ENCODE assay signal across 20 cellular contexts in genomic region chr9:123615381-123615780, GRCh38.
DNase-seq lines count a peak whose midpoint lies in the region; ATAC-seq and TF ChIP-seq lines count a peak whose summit lies in the region.
"Had no signal": no experiment of that assay in that cellular context is flagged by ENCODE, and none has a peak within 500 bp of the region (broad histone marks: within the 10 kb centered on the region; RNA-seq: fewer than 3 reads in every experiment).

No MANE protein-coding gene starts in this region.

- H3K4me3 ChIP-seq in HEK293 (ENCODE audit: low read depth, low read length), result no peak overlapping the region
- no peak overlapping the region for H3K4me3 ChIP-seq in osteoblast (ENCODE audit: insufficient read depth, low read length)
- H3K4me3 ChIP-seq: adrenal gland, cardiac muscle cell, gastrocnemius medialis, SK-N-MC, spleen, tibial artery had no signal

- no peak for ATAC-seq in GM18870 (IDR thresholded peaks at IDR 0.05; ENCODE audit: unreplicated experiment)
- ATAC-seq: gastrocnemius medialis, Panc1 had no signal

- H3K27me3 ChIP-seq in osteoblast (ENCODE audit: insufficient read depth, low read length), result no peaks in the 10 kb centered on the region
- H3K27me3 ChIP-seq: adrenal gland, cardiac muscle cell, gastrocnemius medialis, spleen, tibial artery had no signal

- DNase-seq in NCI-H345 (lab: John Stamatoyannopoulos, UW) (peak; percentile 5), NCI-H345 treated with DMSO at 0.1 percent for 48 hours (lab: John Stamatoyannopoulos, UW; ENCODE audit: unreplicated experiment) (no peak), NCI-H510A treated with DMSO at 0.1 percent for 48 hours (lab: John Stamatoyannopoulos, UW) (peak; percentile 60), osteoblast (ENCODE audit: insufficient read length, low spot score, missing footprints) (peak; percentile 14), NCI-H748 (lab: John Stamatoyannopoulos, UW; ENCODE audit: unreplicated experiment) (no peak), ureter (ENCODE audit: low spot score) (no peak)
- DNase-seq: activated CD4-positive, CD25-positive, alpha-beta regulatory T cell; adrenal gland; DMS 273 treated with DMSO at 0.1 percent for 48 hours; gastrocnemius medialis; HCEC 1CT; KG1; NCI-H526; spleen; tibial artery had no signal

- CTCF ChIA-PET in HEK293 (lab: Yijun Ruan, JAX), result no interaction called here

- H3K4me1 ChIP-seq in HEK293 (ENCODE audit: control insufficient read depth, insufficient read depth, low read length), result no peaks in the 10 kb centered on the region
- H3K4me1 ChIP-seq in osteoblast (ENCODE audit: insufficient read depth, low read length), result no peaks in the 10 kb centered on the region
- H3K4me1 ChIP-seq: adrenal gland, tibial artery had no signal

- TF ChIP-seq CTCF in HEK293 (tag by site-specific recombination; IDR thresholded peaks at IDR 0.05) (no peak), osteoblast (IDR thresholded peaks at IDR 0.05; ENCODE audit: extremely low read depth, low read depth, low read length) (no peak)

- H4K20me1 ChIP-seq in osteoblast (ENCODE audit: insufficient read depth, low read length), result peaks cover 2% of the 10 kb centered on the region

- H3K4me2 ChIP-seq in osteoblast (ENCODE audit: insufficient read depth, low read length), result no peak overlapping the region

- H3K9me3 ChIP-seq in HEK293 (ENCODE audit: control insufficient read depth, insufficient read depth, low read depth, low read length) (no peaks in the 10 kb centered on the region), osteoblast (ENCODE audit: low read depth, low read length) (no peaks in the 10 kb centered on the region)
- H3K9me3 ChIP-seq: adrenal gland, gastrocnemius medialis, spleen, tibial artery had no signal

- H2AFZ ChIP-seq in osteoblast (ENCODE audit: low read length), result no peak overlapping the region

- H3K36me3 ChIP-seq in HEK293 (ENCODE audit: control insufficient read depth in 2 of 2, insufficient read depth in 1 of 2, low read length in 2 of 2), result no peaks in the 10 kb centered on the region
- H3K36me3 ChIP-seq in osteoblast (ENCODE audit: insufficient read depth, low read length), result no peaks in the 10 kb centered on the region
- H3K36me3 ChIP-seq: adrenal gland, cardiac muscle cell, gastrocnemius medialis had no signal

- no peak overlapping the region for H3K27ac ChIP-seq in HEK293 (ENCODE audit: extremely low read depth, low read depth, low read length)
- no peak overlapping the region for H3K27ac ChIP-seq in osteoblast (ENCODE audit: low read depth, low read length)
- H3K27ac ChIP-seq: adrenal gland, cardiac muscle cell, gastrocnemius medialis, SK-N-MC, spleen, tibial artery had no signal

- POLR2A ChIA-PET in HEK293 (lab: Yijun Ruan, JAX), result interaction anchor here (0.8 kb wide), 1 partner anchor 8 kb away, joined by 3 read pairs; no protein-coding TSS in a partner anchor

- no peaks in the 10 kb centered on the region for H3K79me2 ChIP-seq in osteoblast (ENCODE audit: insufficient read depth, low read length)

TF ChIP-seq in HEK293, 187 proteins besides CTCF, POLR2A, EP300 and RAD21:
- TF ChIP-seq ZNF692 (tag by site-specific recombination; IDR thresholded peaks at IDR 0.05), result 0 out of 2 replicates have a peak, but pooled peaks have one; percentile 36
- no peak for TF ChIP-seq ZNF707 (tag by site-specific recombination; IDR thresholded peaks at IDR 0.05)
- peak; percentile 37; the same call in 1 of the 2 replicates for TF ChIP-seq OSR2 (tag by site-specific recombination; IDR thresholded peaks at IDR 0.05)
TF ChIP-seq in HEK293: peak in this region for 2.

Comparison
In these comparisons a context has a peak if more than half of its experiments do, and no peak if none do; other contexts are left out.
1. DNase-seq: peak in NCI-H345 (single experiment), NCI-H510A treated with DMSO at 0.1 percent for 48 hours (single experiment) and osteoblast (single experiment); none in NCI-H345 treated with DMSO at 0.1 percent for 48 hours (single experiment), NCI-H748 (single experiment) and ureter (single experiment).